In genomic region chr3:37718647-37719046, GRCh38 we compare ENCODE assay signal across 27 cellular contexts.
"Had no signal": no experiment of that assay in that cellular context is flagged by ENCODE, and none has a peak within 500 bp of the region (broad histone marks: within the 10 kb centered on the region; RNA-seq: fewer than 3 reads in every experiment).

No MANE protein-coding gene starts in this region.

- H3K4me3 ChIP-seq: left ventricle myocardium inferior, lung, neural progenitor cell, ovary, prostate gland, skin epidermis, suprapubic skin, thoracic aorta, tibial nerve, uterus had no signal

- H3K9ac ChIP-seq: neural progenitor cell had no signal

- H3K27me3 Mint-ChIP-seq: naive B cell; stimulated activated naive CD8-positive, alpha-beta T cell treated with anti-CD3 and anti-CD28 coated beads, Interleukin-15, Interleukin-2, amounts not matched to agents 100 ng/mL and 50 ng/mL, for 24 hours; type B pancreatic cell had no signal

- H3K9me3 ChIP-seq: ovary, prostate gland, suprapubic skin, thoracic aorta, uterus had no signal

- DNase-seq: hippocampal formation; immature natural killer cell; left ventricle myocardium inferior; mesendoderm; naive B cell; natural killer cell; nephron progenitor cell; ovary; retina; right cardiac atrium; stimulated activated CD4-positive, alpha-beta T cell treated with anti-CD3 and anti-CD28 coated beads, Interleukin-12 subunit alpha, Interleukin-12 subunit beta, amount 100 ng/mL, for 4 hours; stimulated activated CD4-positive, alpha-beta T cell treated with anti-CD3 and anti-CD28 coated beads, Interleukin-15, amount 100 ng/mL, for 24 hours; stimulated activated CD4-positive, alpha-beta T cell treated with anti-CD3 and anti-CD28 coated beads, Interleukin-2, amount 100 ng/mL, for 24 hours; stimulated activated CD4-positive, alpha-beta T cell treated with anti-CD3 and anti-CD28 coated beads, Interleukin-4, amount 100 ng/mL, for 1 hour; stimulated activated naive CD4-positive, alpha-beta T cell; uterus had no signal

- H3K4me1 Mint-ChIP-seq: immature natural killer cell, naive B cell, natural killer cell had no signal

- H3K4me2 ChIP-seq: neural progenitor cell had no signal

- H3K4me3 Mint-ChIP-seq: immature natural killer cell; mesothelial cell of epicardium; naive B cell; natural killer cell; nephron progenitor cell; neural progenitor cell; stimulated activated naive CD8-positive, alpha-beta T cell treated with anti-CD3 and anti-CD28 coated beads, Interleukin-15, Interleukin-2, amounts not matched to agents 100 ng/mL and 50 ng/mL, for 24 hours; type B pancreatic cell had no signal

- ATAC-seq: natural killer cell, right cardiac atrium, sciatic nerve had no signal

- H3K36me3 Mint-ChIP-seq: immature natural killer cell, natural killer cell, neural progenitor cell had no signal

- H3K4me1 ChIP-seq: prostate gland, suprapubic skin had no signal

- H2AFZ ChIP-seq: neural progenitor cell had no signal

- H3K27ac ChIP-seq: left ventricle myocardium inferior, neural progenitor cell, ovary, prostate gland, skin epidermis, suprapubic skin, thoracic aorta, tibial nerve, uterus had no signal

- H3K27me3 ChIP-seq: neural progenitor cell, ovary, suprapubic skin, tibial nerve, uterus had no signal

- H3K36me3 ChIP-seq: neural progenitor cell, ovary, prostate gland, uterus had no signal

- H3K27ac Mint-ChIP-seq: immature natural killer cell; mesothelial cell of epicardium; naive B cell; natural killer cell; nephron progenitor cell; neural progenitor cell; stimulated activated naive CD8-positive, alpha-beta T cell treated with anti-CD3 and anti-CD28 coated beads, Interleukin-15, Interleukin-2, amounts not matched to agents 100 ng/mL and 50 ng/mL, for 24 hours; type B pancreatic cell had no signal
